In genomic region chrX:133968109-133968508, GRCh38 we compare ENCODE assay signal across 23 cellular contexts. TPM values are rescaled to one million over a fixed set of nuclear protein-coding genes. Genes with fewer than 3 reads are reported as not detected.
"Had no signal": no experiment of that assay in that cellular context is flagged by ENCODE, and none has a peak within 500 bp of the region (broad histone marks: within the 10 kb centered on the region; RNA-seq: fewer than 3 reads in every experiment).

No MANE protein-coding gene starts in this region.

- H3K4me3 ChIP-seq: MG63, SJSA1, SK-N-MC had no signal

- H3K4me1 ChIP-seq: SJSA1 had no signal

- H3K27ac ChIP-seq: SJSA1, SK-N-MC had no signal

- FAIRE-seq: HTR-8/SVneo, RCC 7860 had no signal

- H3K9me3 ChIP-seq: MG63, SJSA1 had no signal

- H3K36me3 ChIP-seq: MG63, SJSA1 had no signal

- H3K27me3 ChIP-seq: MG63, SJSA1 had no signal

- DNase-seq: Karpas-422, KG1, MG63, NCI-H1092, NCI-H1105 treated with DMSO at 0.1 percent for 48 hours, NCI-H1417 treated with DMSO at 0.1 percent for 48 hours, NCI-H146, NCI-H1694 treated with DMSO at 0.1 percent for 48 hours, NCI-H1930, NCI-H2081, NCI-H2107, NCI-H2227 treated with DMSO at 0.1 percent for 48 hours, NCI-H524, NCI-H526 treated with DMSO at 0.1 percent for 48 hours, NCI-H774, Right ventricle myocardium superior, RPMI8226, SIG-M5 had no signal

RNA-seq across cellular contexts. Expression of gene GPC3, which starts 17.3 kb away (rescaled TPM):
- total RNA-seq: NCI-H460 had no signal
